18 cellular contexts compared by ENCODE assay signal in genomic region chr7:99476107-99476506, GRCh38. TPM values are rescaled to one million over a fixed set of nuclear protein-coding genes. Genes with fewer than 3 reads are reported as not detected.
A peak's percentile ranks its signal among the peaks of the same experiment; 100 is the strongest.
DNase-seq lines count a peak whose midpoint lies in the region; ATAC-seq and TF ChIP-seq lines count a peak whose summit lies in the region.
"Had no signal": no experiment of that assay in that cellular context is flagged by ENCODE, and none has a peak within 500 bp of the region (broad histone marks: within the 10 kb centered on the region; RNA-seq: fewer than 3 reads in every experiment).

No MANE protein-coding gene starts in this region.

- H4K20me1 ChIP-seq in osteoblast (ENCODE audit: insufficient read depth, low read length): peaks cover 6% of the 10 kb centered on the region

- H3K4me2 ChIP-seq in osteoblast (ENCODE audit: insufficient read depth, low read length): no peak overlapping the region
- H3K4me2 ChIP-seq: GM23338 had no signal

- H3K4me3 Mint-ChIP-seq in CD4-positive, alpha-beta T cell: no peak overlapping the region
- H3K4me3 Mint-ChIP-seq in activated naive CD4-positive, alpha-beta T cell treated with anti-CD3 and anti-CD28 coated beads for 36 hours: no peak overlapping the region
- H3K4me3 Mint-ChIP-seq: GM23338 had no signal

- in situ Hi-C loops in SK-MEL-5 (cut with HindIII; ENCODE audit: low pct_unique_long_range_greater_than_20kb, low sequenced_read_pairs): no loop called here

- no peak for TF ChIP-seq POLR2A in erythroblast (IDR thresholded peaks at IDR 0.05; ENCODE audit: low read length)

- TF ChIP-seq CTCF in CD4-positive, alpha-beta T cell (IDR thresholded peaks at IDR 0.05): no peak
- no peak for TF ChIP-seq CTCF in osteoblast (IDR thresholded peaks at IDR 0.05; ENCODE audit: extremely low read depth, low read depth, low read length)

- H2AFZ ChIP-seq in osteoblast (ENCODE audit: low read length): no peak overlapping the region
- H2AFZ ChIP-seq: GM23338 had no signal

- H3K36me3 ChIP-seq in osteoblast (ENCODE audit: insufficient read depth, low read length): peaks cover 31% of the 10 kb centered on the region

- H3K27me3 Mint-ChIP-seq in CD4-positive, alpha-beta T cell: no peaks in the 10 kb centered on the region
- no peaks in the 10 kb centered on the region for H3K27me3 Mint-ChIP-seq in activated naive CD4-positive, alpha-beta T cell treated with anti-CD3 and anti-CD28 coated beads for 36 hours (ENCODE audit: low read depth)

- no peak for ATAC-seq in CD4-positive, alpha-beta T cell (ENCODE audit: poor library complexity)
- ATAC-seq: GM23338 had no signal

- H3K9me3 Mint-ChIP-seq in CD4-positive, alpha-beta T cell: no peaks in the 10 kb centered on the region
- no peaks in the 10 kb centered on the region for H3K9me3 Mint-ChIP-seq in activated naive CD4-positive, alpha-beta T cell treated with anti-CD3 and anti-CD28 coated beads for 36 hours

- no peak for DNase-seq in CD4-positive, alpha-beta T cell
- peak; percentile 94 for DNase-seq in SK-MEL-5 (ENCODE audit: low read depth, low spot score)
- DNase-seq in epidermal melanocyte (ENCODE audit: insufficient read length, low spot score): peak; percentile 26
- peak; percentile 62 for DNase-seq in osteoblast (ENCODE audit: insufficient read length, low spot score, missing footprints)
- DNase-seq in NCI-H748 (lab: John Stamatoyannopoulos, UW; ENCODE audit: unreplicated experiment): no peak
- DNase-seq in erythroblast (lab: John Stamatoyannopoulos, UW): no peak
- DNase-seq in activated naive CD4-positive, alpha-beta T cell treated with anti-CD3 and anti-CD28 coated beads for 36 hours: no peak
- DNase-seq: MM.1S; NCI-H1048; NCI-H1417 treated with DMSO at 0.1 percent for 48 hours; NCI-H187 treated with DMSO at 0.1 percent for 48 hours; NCI-H2227 treated with DMSO at 0.1 percent for 48 hours; NCI-H510A; NCI-H748 treated with DMSO at 0.1 percent for 48 hours; NK-92 treated with Interleukin-12 subunit alpha and Interleukin-12 subunit beta, amount 100 ng/mL, for 24 hours had no signal

- peak overlapping the region; percentile 27 for H3K27ac Mint-ChIP-seq in CD4-positive, alpha-beta T cell
- H3K27ac Mint-ChIP-seq in activated naive CD4-positive, alpha-beta T cell treated with anti-CD3 and anti-CD28 coated beads for 36 hours: no peak overlapping the region
- H3K27ac Mint-ChIP-seq: GM23338 had no signal

- H3K4me1 Mint-ChIP-seq in CD4-positive, alpha-beta T cell (ENCODE audit: low read depth): peaks cover 53% of the 10 kb centered on the region
- H3K4me1 Mint-ChIP-seq in activated naive CD4-positive, alpha-beta T cell treated with anti-CD3 and anti-CD28 coated beads for 36 hours (ENCODE audit: low read depth): peaks cover 41% of the 10 kb centered on the region

- H3K4me3 ChIP-seq in osteoblast (ENCODE audit: insufficient read depth, low read length): no peak overlapping the region
- H3K4me3 ChIP-seq: GM23338, HAP-1 had no signal

- no peaks in the 10 kb centered on the region for H3K9me3 ChIP-seq in CD4-positive, alpha-beta T cell (ENCODE audit: control insufficient read depth, low read length)
- H3K9me3 ChIP-seq in osteoblast (ENCODE audit: low read depth, low read length): no peaks in the 10 kb centered on the region
- H3K9me3 ChIP-seq: HAP-1 had no signal

- H3K27ac ChIP-seq in CD4-positive, alpha-beta T cell (ENCODE audit: low read depth, low read length): no peak overlapping the region
- H3K27ac ChIP-seq in osteoblast (ENCODE audit: low read depth, low read length): no peak overlapping the region
- H3K27ac ChIP-seq: C4-2B had no signal

- H3K27me3 ChIP-seq in CD4-positive, alpha-beta T cell (ENCODE audit: control insufficient read depth, insufficient read depth, low read length): no peaks in the 10 kb centered on the region
- no peaks in the 10 kb centered on the region for H3K27me3 ChIP-seq in osteoblast (ENCODE audit: insufficient read depth, low read length)

- intact Hi-C loops in CD4-positive, alpha-beta T cell (cut with DNase I, micrococcal nuclease): no loop called here
- intact Hi-C loops in activated naive CD4-positive, alpha-beta T cell treated with anti-CD3 and anti-CD28 coated beads for 36 hours (cut with micrococcal nuclease): no loop called here

- POLR2A ChIA-PET in CD4-positive, alpha-beta T cell (lab: Charles Lee): interaction anchor here (1.2 to 2.2 kb wide), 4 partner anchors 13 to 82 kb away, joined by 3 to 9 read pairs (median 4); partner anchors contain the start of genes ZKSCAN5, ZNF394 and ZNF655

- H3K79me2 ChIP-seq in osteoblast (ENCODE audit: insufficient read depth, low read length): peaks cover 73% of the 10 kb centered on the region

- CTCF ChIA-PET in CD4-positive, alpha-beta T cell (lab: Charles Lee): no interaction called here
- CTCF ChIA-PET in activated naive CD4-positive, alpha-beta T cell treated with anti-CD3 and anti-CD28 coated beads for 36 hours (lab: Charles Lee): interaction anchor here (0.5 to 0.6 kb wide), 2 partner anchors 52 to 202 kb away, joined by 3 to 5 read pairs; no protein-coding TSS in a partner anchor

- H3K36me3 Mint-ChIP-seq in CD4-positive, alpha-beta T cell (ENCODE audit: low read depth): peaks cover 42% of the 10 kb centered on the region
- peaks cover 22% of the 10 kb centered on the region for H3K36me3 Mint-ChIP-seq in activated naive CD4-positive, alpha-beta T cell treated with anti-CD3 and anti-CD28 coated beads for 36 hours (ENCODE audit: low read depth)

- H3K4me1 ChIP-seq in osteoblast (ENCODE audit: insufficient read depth, low read length): no peaks in the 10 kb centered on the region

RNA-seq across cellular contexts. Expression of gene ZNF789, which starts 3.4 kb away (rescaled TPM):
- 10 to 100 TPM; 11.5 to 13.5 TPM for total RNA-seq in CD4-positive, alpha-beta T cell
- total RNA-seq in SK-MEL-5 (2014; rRNA removed; shearing (Covaris generic)): 14.2 and 15.9 TPM in 2 replicates
- polyA plus RNA-seq in SK-MEL-5 (2015; cell fraction: cytosol; rRNA removed): 10.5 and 13.8 TPM in 2 replicates
- polyA plus RNA-seq in SK-MEL-5 (2015; cell fraction: nucleus; rRNA removed): 79.0 and 92.0 TPM in 2 replicates
- 5.0 and 6.9 TPM in 2 replicates for total RNA-seq in osteoblast
- 1 to 10 TPM; 8.0 to 9.8 TPM for total RNA-seq in activated naive CD4-positive, alpha-beta T cell treated with anti-CD3 and anti-CD28 coated beads for 36 hours

RNA-seq across cellular contexts. Expression of gene ATP5MF, which starts 10.1 kb away (rescaled TPM):
- 10 to 100 TPM; 50.9 to 51.9 TPM for total RNA-seq in CD4-positive, alpha-beta T cell
- total RNA-seq in SK-MEL-5 (2014; rRNA removed; shearing (Covaris generic)): 998 and 1,034 TPM in 2 replicates
- 1,345 and 1,974 TPM in 2 replicates for polyA plus RNA-seq in SK-MEL-5 (2015; cell fraction: cytosol; rRNA removed)
- polyA plus RNA-seq in SK-MEL-5 (2015; cell fraction: nucleus; rRNA removed): 200 and 368 TPM in 2 replicates
- total RNA-seq in osteoblast: 330 and 342 TPM in 2 replicates
- total RNA-seq in activated naive CD4-positive, alpha-beta T cell treated with anti-CD3 and anti-CD28 coated beads for 36 hours: 100 to 1,000 TPM; 423 to 441 TPM

RNA-seq across cellular contexts. Expression of gene ZNF394, which starts 24.0 kb away (rescaled TPM):
- 100 to 1,000 TPM; 215 to 223 TPM for total RNA-seq in CD4-positive, alpha-beta T cell
- 36.5 and 40.5 TPM in 2 replicates for total RNA-seq in SK-MEL-5 (2014; rRNA removed; shearing (Covaris generic))
- polyA plus RNA-seq in SK-MEL-5 (2015; cell fraction: cytosol; rRNA removed): 22.6 and 23.7 TPM in 2 replicates
- 26.1 and 27.4 TPM in 2 replicates for polyA plus RNA-seq in SK-MEL-5 (2015; cell fraction: nucleus; rRNA removed)
- 32.1 and 34.7 TPM in 2 replicates for total RNA-seq in osteoblast
- total RNA-seq in activated naive CD4-positive, alpha-beta T cell treated with anti-CD3 and anti-CD28 coated beads for 36 hours: 10 to 100 TPM; 26.5 to 26.6 TPM

RNA-seq across cellular contexts. Expression of gene ZKSCAN5, which starts 28.4 kb away (rescaled TPM):
- total RNA-seq in CD4-positive, alpha-beta T cell: 1 to 10 TPM; 3.8 to 4.4 TPM
- total RNA-seq in SK-MEL-5 (2014; rRNA removed; shearing (Covaris generic)): 24.6 and 26.2 TPM in 2 replicates
- polyA plus RNA-seq in SK-MEL-5 (2015; cell fraction: cytosol; rRNA removed): 13.7 and 18.4 TPM in 2 replicates
- polyA plus RNA-seq in SK-MEL-5 (2015; cell fraction: nucleus; rRNA removed): 8.4 and 14.3 TPM in 2 replicates
- 12.3 and 12.7 TPM in 2 replicates for total RNA-seq in osteoblast
- total RNA-seq in activated naive CD4-positive, alpha-beta T cell treated with anti-CD3 and anti-CD28 coated beads for 36 hours: 1 to 10 TPM; 7.2 to 8.0 TPM

RNA-seq across cellular contexts. Expression of gene CPSF4, which starts 37.4 kb away (rescaled TPM):
- 10 to 100 TPM; 28.1 to 31.7 TPM for total RNA-seq in CD4-positive, alpha-beta T cell
- total RNA-seq in SK-MEL-5 (2014; rRNA removed; shearing (Covaris generic)): 48.8 and 53.7 TPM in 2 replicates
- 66.5 and 87.3 TPM in 2 replicates for polyA plus RNA-seq in SK-MEL-5 (2015; cell fraction: cytosol; rRNA removed)
- polyA plus RNA-seq in SK-MEL-5 (2015; cell fraction: nucleus; rRNA removed): 304 TPM in 2 replicates
- total RNA-seq in osteoblast: 80.2 and 101 TPM in 2 replicates
- 10 to 100 TPM; 70.6 to 73.5 TPM for total RNA-seq in activated naive CD4-positive, alpha-beta T cell treated with anti-CD3 and anti-CD28 coated beads for 36 hours

Comparison
In these comparisons a context has a peak if more than half of its experiments do, and no peak if none do; other contexts are left out.
1. DNase-seq: peak in SK-MEL-5 (single experiment), epidermal melanocyte (single experiment) and osteoblast (single experiment); none in CD4-positive, alpha-beta T cell (0 of 10), NCI-H748 (single experiment), erythroblast (0 of 2) and activated naive CD4-positive, alpha-beta T cell treated with anti-CD3 and anti-CD28 coated beads for 36 hours (single experiment).